ENCODE assay signal across 13 cellular contexts in genomic region chr7:38465946-38466345, GRCh38.
"Had no signal": no experiment of that assay in that cellular context is flagged by ENCODE, and none has a peak within 500 bp of the region (broad histone marks: within the 10 kb centered on the region; RNA-seq: fewer than 3 reads in every experiment).

No MANE protein-coding gene starts in this region.

- H3K4me3 Mint-ChIP-seq: activated CD4-positive, alpha-beta memory T cell treated with anti-CD3 and anti-CD28 coated beads, Interleukin-2, amount 10 ng/mL, durations not matched to agents 7 days and 5 days; activated T-cell treated with anti-CD3 and anti-CD28 coated beads, Interleukin-2, amount 50 U/mL, for 72 hours; brain; neural crest cell had no signal

- H3K4me3 ChIP-seq: dorsolateral prefrontal cortex, esophagus muscularis mucosa, hepatocyte had no signal

- H3K27me3 Mint-ChIP-seq: activated CD4-positive, alpha-beta memory T cell treated with anti-CD3 and anti-CD28 coated beads, Interleukin-2, amount 10 ng/mL, durations not matched to agents 7 days and 5 days; brain had no signal

- H3K27ac Mint-ChIP-seq: activated CD4-positive, alpha-beta memory T cell treated with anti-CD3 and anti-CD28 coated beads, Interleukin-2, amount 10 ng/mL, durations not matched to agents 7 days and 5 days; activated T-cell treated with anti-CD3 and anti-CD28 coated beads, Interleukin-2, amount 50 U/mL, for 72 hours; brain had no signal

- DNase-seq: activated CD4-positive, alpha-beta memory T cell treated with anti-CD3 and anti-CD28 coated beads, Interleukin-2, amount 10 ng/mL, durations not matched to agents 7 days and 5 days; activated CD8-positive, alpha-beta memory T cell treated with anti-CD3 and anti-CD28 coated beads, Interleukin-2, amount 50 U/mL, for 4 hours; activated T-cell treated with anti-CD3 and anti-CD28 coated beads, Interleukin-2, amount 50 U/mL, for 72 hours; cerebellar nuclear complex; dorsolateral prefrontal cortex; stimulated activated CD4-positive, alpha-beta T cell treated with anti-CD3 and anti-CD28 coated beads, Interleukin-12 subunit alpha, Interleukin-12 subunit beta, amount 100 ng/mL, for 4 hours; stimulated activated naive CD4-positive, alpha-beta T cell; substantia nigra; trophoblast cell had no signal

- H3K9me3 ChIP-seq: esophagus muscularis mucosa had no signal

- H3K4me1 Mint-ChIP-seq: neural crest cell had no signal

- H3K9me3 Mint-ChIP-seq: brain, neural crest cell had no signal

- H3K27me3 ChIP-seq: dorsolateral prefrontal cortex, esophagus muscularis mucosa, hepatocyte had no signal

- ATAC-seq: activated T-cell treated with anti-CD3 and anti-CD28 coated beads, Interleukin-2, amount 50 U/mL, for 72 hours had no signal

- H3K36me3 ChIP-seq: esophagus muscularis mucosa had no signal
